In genomic region chr20:8132015-8132631, GRCh38 we compare ENCODE assay signal across 8 cellular contexts. TPM values are rescaled to one million over a fixed set of nuclear protein-coding genes. Genes with fewer than 3 reads are reported as not detected.
DNase-seq lines count a peak whose midpoint lies in the region; ATAC-seq and TF ChIP-seq lines count a peak whose summit lies in the region.

Gene PLCB1, plus strand, starts transcription at chr20:8132266. Its CDS starts 386 bp downstream, at chr20:8132652.

- peaks cover 31% of the 10 kb centered on the region for H3K27me3 ChIP-seq in transverse colon

- peak; percentile 85 for DNase-seq in G401 (ENCODE audit: low spot score)
- peak; percentile 87 for DNase-seq in HEK293T (ENCODE audit: extremely low spot score)
- peak; percentile 80 for DNase-seq in NCI-H1092 (lab: John Stamatoyannopoulos, UW)
- DNase-seq in T-helper 1 cell = peak; percentile 50 to 74 (median 67)
- peak; percentile 79 for DNase-seq in amniotic stem cell (lab: John Stamatoyannopoulos, UW)
- DNase-seq in left cardiac atrium = peak; percentile 90
- peak; percentile 75 to 97 (median 84) for DNase-seq in posterior cingulate gyrus
- peak; percentile 77 for DNase-seq in transverse colon

- POLR2A ChIA-PET in HEK293T (lab: Yijun Ruan, JAX) = no interaction called here

- peak; percentile 62 to 83 (median 81) for TF ChIP-seq CTCF in transverse colon (IDR thresholded peaks at IDR 0.05)

- TF ChIP-seq EP300 in transverse colon (IDR thresholded peaks at IDR 0.05; ENCODE audit: low read depth) = no peak

- peak within 1 kb of the TSS; percentile 79 to 88 (median 86) for H3K27ac ChIP-seq in transverse colon

- in situ Hi-C loops in G401 (cut with HindIII; ENCODE audit: low sequenced_read_pairs) (no loop called here), transverse colon (cut with MboI; ENCODE audit: low pct_ligation_motif_present in 1 of 4, low pct_unique_long_range_greater_than_20kb in 1 of 4, low sequenced_read_pairs in 3 of 4) (loop anchor here (5.0 to 25.0 kb wide), 7 partner anchors 173 to 593 kb away; no protein-coding TSS in a partner anchor)

- H3K36me3 ChIP-seq in transverse colon = no peaks in the 10 kb centered on the region

- ATAC-seq in left cardiac atrium = peak; percentile 92 to 94

- intact Hi-C loops in left cardiac atrium (cut with DNase I) (loop anchor here (2.0 to 10.0 kb wide), 6 partner anchors 90 to 583 kb away; no protein-coding TSS in a partner anchor), posterior cingulate gyrus (cut with DNase I) (loop anchor here (1.0 to 5.0 kb wide), 2 partner anchors 257 to 590 kb away; no protein-coding TSS in a partner anchor), transverse colon (cut with DNase I; ENCODE audit: low total_unique reads) (loop anchor here (1.0 to 10.0 kb wide), 4 partner anchors 113 to 585 kb away; partner anchors contain the start of gene TMX4)

- CTCF ChIA-PET in HEK293T (lab: Yijun Ruan, JAX) = no interaction called here

- peak within 1 kb of the TSS; percentile 40 to 69 (median 62) for H3K4me3 ChIP-seq in transverse colon

- no peak for TF ChIP-seq POLR2A in transverse colon (IDR thresholded peaks at IDR 0.05)

- no peaks in the 10 kb centered on the region for H3K9me3 ChIP-seq in transverse colon

- 5% methylated on average over 28 of the region's 71 CpGs; no CpG with 5 or more reads in 1 of the 2 donors for WGBS in transverse colon (ENCODE audit: low coverage in 1 of 2), 2 donors

- H3K4me1 ChIP-seq in transverse colon = peaks cover 0 to 27% (median 5%) of the 10 kb centered on the region in 4 donors

TF ChIP-seq in HEK293T, 16 proteins besides CTCF, POLR2A, EP300 and RAD21:
- TF ChIP-seq SUZ12 (IDR thresholded peaks at IDR 0.05) = no peak

RNA-seq across cellular contexts. Expression of gene PLCB1, which starts in this region (rescaled TPM):
- total RNA-seq in G401 (2014; rRNA removed; shearing (Covaris generic)) = not detected in 2 replicates
- total RNA-seq in left cardiac atrium (10 to 100 TPM; 25.9 to 27.1 TPM), transverse colon (10 to 100 TPM; 13.1 to 18.6 (median 15.8) TPM)

Comparison
In these comparisons a context has a peak if more than half of its experiments do, and no peak if none do; other contexts are left out.
1. Peak in every context shown above with its lines: DNase-seq, ATAC-seq, H3K4me3 ChIP-seq and H3K27ac ChIP-seq.
2. RNA of gene PLCB1 (total RNA-seq): 25.9 to 27.1 TPM in left cardiac atrium and 13.1 to 18.6 TPM in transverse colon; not detected in G401; every median in the first group is over 10 times any median in the second.
3. Peak in DNase-seq in G401; RNA of the gene not detected or under 1 TPM.